Comparison of ENCODE assay signal across 1 cellular context in genomic region chr12:110046451-110047187, GRCh38.
TF ChIP-seq lines count a peak whose summit lies in the region.

No MANE protein-coding gene starts in this region.

TF ChIP-seq in GM12878, 131 proteins besides CTCF, POLR2A, EP300 and RAD21:
- TF ChIP-seq CUX1 (IDR thresholded peaks at IDR 0.05; ENCODE audit: insufficient replicate concordance, low read depth, low read length) (no peak), SKIL (IDR thresholded peaks at IDR 0.05; ENCODE audit: low read depth, poor library complexity, severe bottlenecking) (no peak), NBN (IDR thresholded peaks at IDR 0.05) (no peak), USF2 (IDR thresholded peaks at IDR 0.05; ENCODE audit: borderline replicate concordance, low read depth, low read length) (no peak), KDM1A (IDR thresholded peaks at IDR 0.05; ENCODE audit: borderline replicate concordance) (no peak), SMC3 (IDR thresholded peaks at IDR 0.05; ENCODE audit: borderline replicate concordance, low read length) (no peak), CEBPZ (IDR thresholded peaks at IDR 0.05; ENCODE audit: low read depth, low read length) (no peak), SPI1 (IDR thresholded peaks at IDR 0.05; ENCODE audit: borderline replicate concordance, insufficient read depth, low read depth, low read length) (no peak), ZBED1 (IDR thresholded peaks at IDR 0.05; ENCODE audit: borderline replicate concordance) (no peak), NR2C1 (IDR thresholded peaks at IDR 0.05) (no peak), STAT1 (conservative IDR thresholded peaks at IDR 0.05) (no peak), IKZF1 (conservative IDR thresholded peaks at IDR 0.05) (no peak), POLR2AphosphoS5 (IDR thresholded peaks at IDR 0.05; ENCODE audit: low read length) (no peak), RAD51 (IDR thresholded peaks at IDR 0.05) (no peak), ZNF217 (IDR thresholded peaks at IDR 0.05) (no peak), SIX5 (IDR thresholded peaks at IDR 0.05; ENCODE audit: low read depth, low read length, severe bottlenecking) (no peak), DPF2 (IDR thresholded peaks at IDR 0.05) (no peak), RUNX3 (IDR thresholded peaks at IDR 0.05; ENCODE audit: low read length) (no peak), CBX3 (IDR thresholded peaks at IDR 0.05; ENCODE audit: borderline replicate concordance, low read depth) (no peak)
